ENCODE assay signal across 35 cellular contexts in genomic region chr5:181126841-181127240, GRCh38. TPM values are rescaled to one million over a fixed set of nuclear protein-coding genes. Genes with fewer than 3 reads are reported as not detected.
"Had no signal": no experiment of that assay in that cellular context is flagged by ENCODE, and none has a peak within 500 bp of the region (broad histone marks: within the 10 kb centered on the region; RNA-seq: fewer than 3 reads in every experiment).

No MANE protein-coding gene starts in this region.

- H2AFZ ChIP-seq: parathyroid adenoma had no signal

- H3K27ac Mint-ChIP-seq: naive thymus-derived CD8-positive, alpha-beta T cell; natural killer cell treated with Interleukin-12 subunit alpha and Interleukin-12 subunit beta and Interleukin-15 and Interleukin-18, amount 100 ng/mL, for 72 hours; progenitor cell of endocrine pancreas; stimulated activated memory B cell treated with anti-CD40 and anti-IgM and Interleukin-4, amounts not matched to agents 10 μg/mL and 1 μg/mL and 100 μg/mL, for 72 hours; stimulated activated naive CD8-positive, alpha-beta T cell treated with anti-CD3 and anti-CD28 coated beads, Interleukin-15, amount 100 ng/mL, for 72 hours; type B pancreatic cell had no signal

- H3K9me3 Mint-ChIP-seq: natural killer cell treated with Interleukin-12 subunit alpha and Interleukin-12 subunit beta and Interleukin-15 and Interleukin-18, amount 100 ng/mL, for 72 hours; nephron progenitor cell; neural crest cell; type B pancreatic cell had no signal

- H3K9me3 ChIP-seq: neutrophil, ovary, psoas muscle, right lobe of liver, spleen, suprapubic skin, testis, transverse colon, vagina had no signal

- ATAC-seq: naive thymus-derived CD8-positive, alpha-beta T cell; natural killer cell treated with Interleukin-12 subunit alpha and Interleukin-12 subunit beta and Interleukin-15 and Interleukin-18, amount 100 ng/mL, for 72 hours; psoas muscle; right cardiac atrium; right lobe of liver; stimulated activated memory B cell treated with anti-CD40 and anti-IgM and Interleukin-4, amounts not matched to agents 10 μg/mL and 1 μg/mL and 100 μg/mL, for 72 hours; stimulated activated naive CD8-positive, alpha-beta T cell treated with anti-CD3 and anti-CD28 coated beads, Interleukin-15, amount 100 ng/mL, for 72 hours; stimulated activated naive CD8-positive, alpha-beta T cell treated with anti-CD3 and anti-CD28 coated beads, Interleukin-15, Interleukin-2, amounts not matched to agents 100 U/mL and 50 U/mL, for 24 hours had no signal

- H3K4me3 ChIP-seq: ovary, psoas muscle, right lobe of liver, skin epidermis, smooth muscle cell, spleen, suprapubic skin, testis, tibial artery, transverse colon, vagina had no signal

- H3K4me1 ChIP-seq: parathyroid adenoma, psoas muscle, right lobe of liver, suprapubic skin, testis, tibial artery, transverse colon, vagina had no signal

- H3K4me3 Mint-ChIP-seq: naive thymus-derived CD8-positive, alpha-beta T cell; natural killer cell treated with Interleukin-12 subunit alpha and Interleukin-12 subunit beta and Interleukin-15 and Interleukin-18, amount 100 ng/mL, for 72 hours; nephron progenitor cell; neural crest cell; stimulated activated memory B cell treated with anti-CD40 and anti-IgM and Interleukin-4, amounts not matched to agents 10 μg/mL and 1 μg/mL and 100 μg/mL, for 72 hours; stimulated activated naive CD8-positive, alpha-beta T cell treated with anti-CD3 and anti-CD28 coated beads, Interleukin-15, amount 100 ng/mL, for 72 hours; type B pancreatic cell had no signal

- H3K27me3 ChIP-seq: ovary, right lobe of liver, testis, vagina had no signal

- H3K4me2 ChIP-seq: smooth muscle cell had no signal

- H3K4me1 Mint-ChIP-seq: neural crest cell; stimulated activated naive CD8-positive, alpha-beta T cell treated with anti-CD3 and anti-CD28 coated beads, Interleukin-15, amount 100 ng/mL, for 72 hours had no signal

- H3K9ac ChIP-seq: parathyroid adenoma had no signal

- H3K36me3 Mint-ChIP-seq: natural killer cell treated with Interleukin-12 subunit alpha and Interleukin-12 subunit beta and Interleukin-15 and Interleukin-18, amount 100 ng/mL, for 72 hours; stimulated activated memory B cell treated with anti-CD40 and anti-IgM and Interleukin-4, amounts not matched to agents 10 μg/mL and 1 μg/mL and 100 μg/mL, for 72 hours; type B pancreatic cell had no signal

- H3K36me3 ChIP-seq: neutrophil, ovary, right lobe of liver, spleen, suprapubic skin, tibial artery, transverse colon, vagina had no signal

- DNase-seq: naive thymus-derived CD8-positive, alpha-beta T cell; nephron progenitor cell; nucleus accumbens; ovary; posterior cingulate gyrus; psoas muscle; right cardiac atrium; right lobe of liver; spleen; stimulated activated CD4-positive, alpha-beta T cell treated with anti-CD3 and anti-CD28 coated beads, Interleukin-12 subunit alpha, Interleukin-12 subunit beta, amount 100 ng/mL, for 4 hours; stimulated activated CD4-positive, alpha-beta T cell treated with anti-CD3 and anti-CD28 coated beads, Interleukin-1b, Interleukin-23, amount 100 ng/mL, for 48 hours; stimulated activated CD4-positive, alpha-beta T cell treated with anti-CD3 and anti-CD28 coated beads, Interleukin-4, amount 100 ng/mL, for 1 hour; stimulated activated CD4-positive, alpha-beta T cell treated with anti-CD3 and anti-CD28 coated beads, Interleukin-4, amount 100 ng/mL, for 4 hours; stimulated activated CD8-positive, alpha-beta memory T cell treated with anti-CD3 and anti-CD28 coated beads, Interleukin-4, amount 100 ng/mL, for 48 hours; stimulated activated naive CD4-positive, alpha-beta T cell; stimulated activated naive CD8-positive, alpha-beta T cell treated with anti-CD3 and anti-CD28 coated beads, Interleukin-15, amount 100 ng/mL, for 72 hours; stimulated activated naive CD8-positive, alpha-beta T cell treated with anti-CD3 and anti-CD28 coated beads, Interleukin-15, Interleukin-2, amounts not matched to agents 100 U/mL and 50 U/mL, for 24 hours; substantia nigra; testis; transverse colon had no signal

- H3K27ac ChIP-seq: neutrophil, ovary, parathyroid adenoma, psoas muscle, right lobe of liver, skin epidermis, spleen, suprapubic skin, testis, tibial artery, transverse colon, vagina had no signal

RNA-seq across cellular contexts. Expression of gene OR2V1, which starts 4.1 kb away (rescaled TPM):
- total RNA-seq: naive thymus-derived CD8-positive, alpha-beta T cell; natural killer cell treated with Interleukin-12 subunit alpha and Interleukin-12 subunit beta and Interleukin-15 and Interleukin-18, amount 100 ng/mL, for 72 hours; neural crest cell; omental fat pad; ovary; progenitor cell of endocrine pancreas; psoas muscle; renal cortical epithelial cell; right cardiac atrium; right lobe of liver; smooth muscle cell; spleen; suprapubic skin; testis; transverse colon; ureter; vagina had no signal
- polyA plus RNA-seq: naive thymus-derived CD8-positive, alpha-beta T cell; ovary; psoas muscle; right cardiac atrium; smooth muscle cell; spleen had no signal

RNA-seq across cellular contexts. Expression of gene OR2V2, which starts 20.5 kb away (rescaled TPM):
- total RNA-seq: naive thymus-derived CD8-positive, alpha-beta T cell; natural killer cell treated with Interleukin-12 subunit alpha and Interleukin-12 subunit beta and Interleukin-15 and Interleukin-18, amount 100 ng/mL, for 72 hours; neural crest cell; omental fat pad; progenitor cell of endocrine pancreas; psoas muscle; renal cortical epithelial cell; right cardiac atrium; right lobe of liver; smooth muscle cell; spleen; suprapubic skin; testis; transverse colon; ureter; vagina had no signal
- polyA plus RNA-seq: naive thymus-derived CD8-positive, alpha-beta T cell; ovary; psoas muscle; right cardiac atrium; smooth muscle cell; spleen had no signal
